Comparison of ENCODE assay signal across 9 cellular contexts in the genomic region with DNA sequence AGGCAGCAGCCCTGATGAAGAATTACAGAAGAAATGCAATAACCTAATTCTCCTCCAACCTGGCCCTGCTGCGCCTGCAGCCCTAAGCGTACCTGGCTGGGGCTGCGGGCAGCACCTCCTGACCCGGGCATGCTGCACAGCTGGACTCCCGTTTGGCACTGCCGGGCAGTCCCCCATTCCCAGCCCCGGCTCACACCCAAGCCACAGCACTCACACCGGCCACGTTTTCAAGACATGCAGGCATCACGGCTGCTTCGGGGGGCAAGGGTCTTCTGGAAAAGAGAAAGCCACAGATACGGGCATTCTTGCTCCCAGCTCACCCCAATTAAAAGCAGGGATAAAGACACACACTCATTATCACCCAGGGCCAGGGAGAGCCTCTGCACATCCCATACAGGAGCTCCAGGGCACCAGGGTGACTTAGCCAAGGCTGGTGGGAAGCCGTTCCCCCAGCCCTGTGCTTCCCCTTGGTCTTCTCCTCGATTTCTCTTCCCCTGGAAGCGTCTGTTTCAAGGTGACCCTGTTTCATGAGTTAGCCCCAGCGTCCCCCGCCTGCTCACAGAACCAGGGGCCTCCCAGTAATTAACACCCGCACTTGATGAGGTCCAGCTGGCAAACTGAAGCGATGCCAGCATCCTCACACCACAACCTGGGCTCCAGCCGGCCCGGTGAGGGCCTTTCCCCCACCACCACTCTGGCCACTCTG.
"Had no signal": no experiment of that assay in that cellular context is flagged by ENCODE, and none has a peak within 500 bp of the region (broad histone marks: within the 10 kb centered on the region; RNA-seq: fewer than 3 reads in every experiment).

No MANE protein-coding gene starts in this region.

- H3K36me3 ChIP-seq: thyroid gland had no signal

- H3K27ac Mint-ChIP-seq: activated CD8-positive, alpha-beta T cell treated with anti-CD3 and anti-CD28 coated beads for 36 hours; activated naive CD4-positive, alpha-beta T cell treated with anti-CD3 and anti-CD28 coated beads for 36 hours; dendritic cell treated with granulocyte-macrophage colony-stimulating factor and Interleukin-4, amounts not matched to agents 40 ng/mL and 50 ng/mL, for 4 days had no signal

- H3K4me3 Mint-ChIP-seq: activated CD8-positive, alpha-beta T cell treated with anti-CD3 and anti-CD28 coated beads for 36 hours; activated naive CD4-positive, alpha-beta T cell treated with anti-CD3 and anti-CD28 coated beads for 36 hours; central memory CD8-positive, alpha-beta T cell; dendritic cell treated with granulocyte-macrophage colony-stimulating factor and Interleukin-4, amounts not matched to agents 40 ng/mL and 50 ng/mL, for 4 days; naive thymus-derived CD8-positive, alpha-beta T cell had no signal

- H3K4me1 ChIP-seq: thyroid gland had no signal

- H3K27ac ChIP-seq: hepatocyte, thyroid gland had no signal

- H3K9me3 ChIP-seq: mucosa of descending colon, thyroid gland had no signal

- H3K36me3 Mint-ChIP-seq: naive thymus-derived CD8-positive, alpha-beta T cell had no signal

- H3K27me3 ChIP-seq: hepatocyte, thyroid gland had no signal

- H3K4me1 Mint-ChIP-seq: central memory CD8-positive, alpha-beta T cell had no signal

- H3K4me3 ChIP-seq: hepatocyte, mucosa of descending colon, thyroid gland had no signal

- H3K9me3 Mint-ChIP-seq: activated CD8-positive, alpha-beta T cell treated with anti-CD3 and anti-CD28 coated beads for 36 hours; activated naive CD4-positive, alpha-beta T cell treated with anti-CD3 and anti-CD28 coated beads for 36 hours; central memory CD8-positive, alpha-beta T cell; dendritic cell treated with granulocyte-macrophage colony-stimulating factor and Interleukin-4, amounts not matched to agents 40 ng/mL and 50 ng/mL, for 4 days; naive thymus-derived CD8-positive, alpha-beta T cell had no signal

- DNase-seq: activated CD8-positive, alpha-beta T cell treated with anti-CD3 and anti-CD28 coated beads for 36 hours; activated naive CD4-positive, alpha-beta T cell treated with anti-CD3 and anti-CD28 coated beads for 36 hours; mammary epithelial cell; mucosa of descending colon; thyroid gland had no signal
